In genomic region chr18:58611471-58612131, GRCh38 we compare ENCODE assay signal across 13 cellular contexts. TPM values are rescaled to one million over a fixed set of nuclear protein-coding genes. Genes with fewer than 3 reads are reported as not detected.
DNase-seq lines count a peak whose midpoint lies in the region; ATAC-seq and TF ChIP-seq lines count a peak whose summit lies in the region.
"Had no signal": no experiment of that assay in that cellular context is flagged by ENCODE, and none has a peak within 500 bp of the region (broad histone marks: within the 10 kb centered on the region; RNA-seq: fewer than 3 reads in every experiment).

No MANE protein-coding gene starts in this region.

- no peak overlapping the region for H3K4ac ChIP-seq in mesendoderm (ENCODE audit: low read depth, low read length)

- 20% methylated on average over 12 of the region's 12 CpGs for WGBS in HUES64
- WGBS in mesendoderm (ENCODE audit: extremely low coverage, insufficient coverage, low lambda C conversion rate): no CpG with 5 or more reads among the region's 12 CpGs

- no peak overlapping the region for H4K5ac ChIP-seq in mesendoderm (ENCODE audit: low read length)

- no peak for TF ChIP-seq CTCF in brain microvascular endothelial cell (IDR thresholded peaks at IDR 0.05; ENCODE audit: low read depth, low read length, missing control alignments)
- no peak for TF ChIP-seq CTCF in BE2C (IDR thresholded peaks at IDR 0.05; ENCODE audit: low read depth, low read length)

- H3K9me3 ChIP-seq in CD4-positive, alpha-beta memory T cell (ENCODE audit: control insufficient read depth in 1 of 2, low read length in 2 of 2): no peaks in the 10 kb centered on the region
- no peaks in the 10 kb centered on the region for H3K9me3 ChIP-seq in HUES64 (ENCODE audit: insufficient read depth, low read depth, low read length)
- no peaks in the 10 kb centered on the region for H3K9me3 ChIP-seq in BE2C
- H3K9me3 ChIP-seq: thoracic aorta had no signal

- H3K4me3 Mint-ChIP-seq in CD4-positive, alpha-beta memory T cell: peak overlapping the region in 3 of 8 donors; percentile 49 to 76 (median 51)
- H3K4me3 Mint-ChIP-seq: CD8-positive, alpha-beta memory T cell had no signal

- peak overlapping the region; percentile 35 for H3K56ac ChIP-seq in mesendoderm (ENCODE audit: low read length)

- peak overlapping the region; percentile 76 for H2BK5ac ChIP-seq in mesendoderm (ENCODE audit: low read length)

- H3K9ac ChIP-seq in HUES64 (ENCODE audit: low read depth, low read length): no peak overlapping the region; the same call in 1 of the 2 replicates
- no peak overlapping the region for H3K9ac ChIP-seq in mesendoderm (ENCODE audit: low read length)

- DNase-seq in CD4-positive, alpha-beta memory T cell: no peak
- DNase-seq in brain microvascular endothelial cell (peak; percentile 40), mesendoderm (peak; percentile 97), BE2C (no peak), NCI-H146 (lab: John Stamatoyannopoulos, UW) (no peak), occipital lobe (lab: John Stamatoyannopoulos, UW) (no peak)
- DNase-seq: CD8-positive, alpha-beta memory T cell; NCI-H1436 treated with DMSO at 0.1 percent for 48 hours; stimulated activated CD4-positive, alpha-beta T cell treated with anti-CD3 and anti-CD28 coated beads, Interleukin-4, amount 100 ng/mL, for 4 hours had no signal

- peaks cover 39 to 70% (median 54%) of the 10 kb centered on the region in 4 donors for H3K4me1 Mint-ChIP-seq in CD4-positive, alpha-beta memory T cell

- ATAC-seq in GM21381 (IDR thresholded peaks at IDR 0.05; ENCODE audit: unreplicated experiment): no peak

- H3K79me2 ChIP-seq in mesendoderm (ENCODE audit: control insufficient read depth, insufficient read depth, low read length): no peaks in the 10 kb centered on the region

- no peak overlapping the region for H3K23ac ChIP-seq in mesendoderm (ENCODE audit: low read length)

- H3K4me2 ChIP-seq in mesendoderm (ENCODE audit: low read length): no peak overlapping the region

- no peaks in the 10 kb centered on the region for H3K79me1 ChIP-seq in mesendoderm (ENCODE audit: low read length)

- H3K36me3 ChIP-seq in CD4-positive, alpha-beta memory T cell (ENCODE audit: insufficient read depth, low read length): no peaks in the 10 kb centered on the region
- H3K36me3 ChIP-seq in HUES64 (ENCODE audit: insufficient read depth, low read length): no peaks in the 10 kb centered on the region
- H3K36me3 ChIP-seq in brain microvascular endothelial cell (replicated peaks): no peaks in the 10 kb centered on the region
- H3K36me3 ChIP-seq in mesendoderm (ENCODE audit: control insufficient read depth, insufficient read depth, low read length): no peaks in the 10 kb centered on the region
- H3K36me3 ChIP-seq in BE2C: no peaks in the 10 kb centered on the region
- H3K36me3 ChIP-seq: thoracic aorta had no signal

- peak overlapping the region; percentile 2 for H3K18ac ChIP-seq in mesendoderm (ENCODE audit: low read length)

- H2AK5ac ChIP-seq in mesendoderm (ENCODE audit: low read length): peak overlapping the region; percentile 45

- no peaks in the 10 kb centered on the region for H3K36me3 Mint-ChIP-seq in CD4-positive, alpha-beta memory T cell
- H3K36me3 Mint-ChIP-seq: CD8-positive, alpha-beta memory T cell had no signal

- no peaks in the 10 kb centered on the region for H3K27me3 Mint-ChIP-seq in CD4-positive, alpha-beta memory T cell
- H3K27me3 Mint-ChIP-seq: CD8-positive, alpha-beta memory T cell had no signal

- no peak overlapping the region for H2BK120ac ChIP-seq in mesendoderm (ENCODE audit: low read depth, low read length)

- H3K9me3 Mint-ChIP-seq in CD4-positive, alpha-beta memory T cell: no peaks in the 10 kb centered on the region
- H3K9me3 Mint-ChIP-seq: CD8-positive, alpha-beta memory T cell had no signal

- H3K4me1 ChIP-seq in CD4-positive, alpha-beta memory T cell (ENCODE audit: insufficient read depth, low read length): peaks cover 52% of the 10 kb centered on the region
- peaks cover 33% of the 10 kb centered on the region for H3K4me1 ChIP-seq in HUES64 (ENCODE audit: insufficient read depth, low read length)
- H3K4me1 ChIP-seq in mesendoderm (ENCODE audit: control insufficient read depth, low read depth, low read length): peaks cover 9% of the 10 kb centered on the region
- no peaks in the 10 kb centered on the region for H3K4me1 ChIP-seq in BE2C

- peak overlapping the region; percentile 10 to 80 (median 59) for H3K27ac Mint-ChIP-seq in CD4-positive, alpha-beta memory T cell

- no peaks in the 10 kb centered on the region for H3K27me3 ChIP-seq in CD4-positive, alpha-beta memory T cell (ENCODE audit: insufficient read depth, low read length)
- no peaks in the 10 kb centered on the region for H3K27me3 ChIP-seq in HUES64 (ENCODE audit: insufficient read depth, low read length)
- H3K27me3 ChIP-seq in brain microvascular endothelial cell (replicated peaks): no peaks in the 10 kb centered on the region
- no peaks in the 10 kb centered on the region for H3K27me3 ChIP-seq in mesendoderm (ENCODE audit: insufficient read depth, low read length, poor library complexity)
- H3K27me3 ChIP-seq in BE2C: no peaks in the 10 kb centered on the region

- POLR2A ChIA-PET in CD4-positive, alpha-beta memory T cell (lab: Charles Lee; ENCODE audit: partially characterized antibody): interaction anchor here (4.8 kb wide), 1 partner anchor 60 kb away, joined by 27 read pairs; the partner anchor contains the start of gene MALT1

- H2BK15ac ChIP-seq in mesendoderm (replicated peaks; ENCODE audit: low read depth): no peak overlapping the region

- in situ Hi-C loops in brain microvascular endothelial cell (cut with HindIII; ENCODE audit: low pct_ligation_motif_present, low sequenced_read_pairs): no loop called here

- intact Hi-C loops in CD4-positive, alpha-beta memory T cell (cut with micrococcal nuclease): no loop called here

- no peak overlapping the region for H3K27ac ChIP-seq in CD4-positive, alpha-beta memory T cell (ENCODE audit: low read depth, low read length)
- peak overlapping the region; percentile 70 for H3K27ac ChIP-seq in HUES64 (ENCODE audit: low read depth, low read length)
- no peak overlapping the region for H3K27ac ChIP-seq in brain microvascular endothelial cell
- H3K27ac ChIP-seq in mesendoderm (ENCODE audit: low read depth, low read length): peak overlapping the region; percentile 58
- H3K27ac ChIP-seq: thoracic aorta had no signal

- H4K8ac ChIP-seq in mesendoderm (ENCODE audit: low read depth, low read length): no peak overlapping the region

- no peak overlapping the region for H3K4me3 ChIP-seq in CD4-positive, alpha-beta memory T cell (ENCODE audit: low read length in 2 of 2)
- H3K4me3 ChIP-seq in HUES64 (ENCODE audit: low read length): no peak overlapping the region
- no peak overlapping the region for H3K4me3 ChIP-seq in brain microvascular endothelial cell (ENCODE audit: low read depth, low read length)
- no peak overlapping the region for H3K4me3 ChIP-seq in mesendoderm (ENCODE audit: low read length)
- H3K4me3 ChIP-seq in BE2C (ENCODE audit: low read depth, low read length): no peak overlapping the region
- H3K4me3 ChIP-seq: thoracic aorta had no signal

- CTCF ChIA-PET in CD4-positive, alpha-beta memory T cell (lab: Charles Lee; ENCODE audit: partially characterized antibody): interaction anchor here (0.6 to 2.0 kb wide), 4 partner anchors 11 to 153 kb away, joined by 3 to 5 read pairs (median 4); no protein-coding TSS in a partner anchor

RNA-seq across cellular contexts. Expression of gene ALPK2, which starts 17.3 kb away (rescaled TPM):
- total RNA-seq in CD4-positive, alpha-beta memory T cell: 1 to 10 TPM; 1.5 to 1.9 TPM
- polyA plus RNA-seq in CD4-positive, alpha-beta memory T cell: under 1 TPM in 1 of 2 donors, not detected in 1; 0.30 TPM
- 1.7 TPM for polyA plus RNA-seq in HUES64 (2013, experiment 1 of 2)
- polyA plus RNA-seq in HUES64 (2013, experiment 2 of 2): 1.3 TPM
- polyA plus RNA-seq in mesendoderm (2013, experiment 1 of 2): 3.0 TPM
- polyA plus RNA-seq in mesendoderm (2013, experiment 2 of 2): 3.0 TPM
- polyA plus RNA-seq in BE2C (2012; ENCODE audit: insufficient read depth, insufficient read length, low read depth): not detected
- 0.47 TPM for total RNA-seq in occipital lobe
- total RNA-seq: dermis microvascular lymphatic vessel endothelial cell, thoracic aorta had no signal

RNA-seq across cellular contexts. Expression of gene MALT1, which starts 59.7 kb away (rescaled TPM):
- 10 to 100 TPM; 90.4 to 96.7 TPM for total RNA-seq in CD4-positive, alpha-beta memory T cell
- 10 to 100 TPM; 60.3 to 64.4 TPM for polyA plus RNA-seq in CD4-positive, alpha-beta memory T cell
- 11.5 TPM for polyA plus RNA-seq in HUES64 (2013, experiment 1 of 2)
- polyA plus RNA-seq in HUES64 (2013, experiment 2 of 2): 12.4 TPM
- polyA plus RNA-seq in mesendoderm (2013, experiment 1 of 2): 17.6 TPM
- 17.7 TPM for polyA plus RNA-seq in mesendoderm (2013, experiment 2 of 2)
- polyA plus RNA-seq in BE2C (2012; ENCODE audit: insufficient read depth, insufficient read length, low read depth): 0.39 TPM
- total RNA-seq in occipital lobe: 25.4 TPM

Comparison
In these comparisons a context has a peak if more than half of its experiments do, and no peak if none do; other contexts are left out.
1. DNase-seq: peak in brain microvascular endothelial cell (single experiment) and mesendoderm (single experiment); none in CD4-positive, alpha-beta memory T cell (0 of 5), BE2C (single experiment), NCI-H146 (single experiment) and occipital lobe (single experiment).
2. H3K27ac ChIP-seq: peak in HUES64 (single experiment) and mesendoderm (single experiment); none in CD4-positive, alpha-beta memory T cell (single experiment) and brain microvascular endothelial cell (single experiment).